ENCODE assay signal across 5 cellular contexts in the genomic region with DNA sequence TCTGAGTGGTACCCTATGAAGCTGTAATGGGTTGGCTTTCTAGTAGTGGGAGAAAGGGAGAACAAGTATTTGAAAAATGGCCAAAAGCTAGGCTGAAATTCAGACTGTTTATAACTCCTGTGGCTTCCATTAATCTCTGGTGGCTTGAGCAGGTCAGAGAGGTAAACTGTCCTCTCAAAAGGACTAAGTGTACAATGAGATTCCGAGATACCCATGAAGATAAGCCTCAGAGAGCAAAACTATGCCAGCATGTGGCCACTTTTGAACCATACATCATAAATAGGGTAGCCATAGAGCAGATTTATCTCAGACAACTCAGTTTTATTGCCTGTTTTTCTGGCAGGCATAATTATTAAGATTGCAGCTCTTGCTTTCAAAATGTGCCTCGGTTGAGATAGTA.
"Had no signal": no experiment of that assay in that cellular context is flagged by ENCODE, and none has a peak within 500 bp of the region (broad histone marks: within the 10 kb centered on the region; RNA-seq: fewer than 3 reads in every experiment).

No MANE protein-coding gene starts in this region.

- H3K36me3 ChIP-seq: HAP-1 had no signal

- H3K4me3 ChIP-seq: GM23248, HAP-1 had no signal

- H3K27ac ChIP-seq: GM23248 had no signal

- DNase-seq: GM23248, GOT3, H7, IMR-90 had no signal

- H2AFZ ChIP-seq: GM23248 had no signal

- H3K9me3 ChIP-seq: HAP-1 had no signal

- H3K9ac ChIP-seq: GM23248 had no signal
